14 cellular contexts compared by ENCODE assay signal in the genomic region with DNA sequence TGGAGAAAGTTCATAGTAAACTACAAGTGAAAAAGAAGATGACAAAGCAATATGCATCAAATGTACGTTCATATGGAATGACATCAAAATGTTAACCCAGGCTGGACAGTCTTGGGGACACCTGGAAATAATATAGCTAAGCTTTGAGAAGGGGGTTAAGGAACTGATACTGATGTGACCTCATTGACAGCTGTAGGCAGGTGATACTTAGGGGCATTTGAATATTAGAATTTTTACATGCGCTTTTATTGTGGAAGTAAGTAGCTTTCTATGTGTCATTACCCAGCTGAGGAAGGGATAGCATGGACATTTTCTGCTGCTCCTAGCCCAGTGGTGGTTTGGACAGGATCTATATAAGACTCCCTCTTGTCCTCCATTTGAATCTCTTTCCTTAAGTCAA.
DNase-seq lines count a peak whose midpoint lies in the region; ATAC-seq and TF ChIP-seq lines count a peak whose summit lies in the region.
"Had no signal": no experiment of that assay in that cellular context is flagged by ENCODE, and none has a peak within 500 bp of the region (broad histone marks: within the 10 kb centered on the region; RNA-seq: fewer than 3 reads in every experiment).

No MANE protein-coding gene starts in this region.

- H3K9me3 ChIP-seq in neural progenitor cell (ENCODE audit: low read depth): no peaks in the 10 kb centered on the region

- H3K27ac Mint-ChIP-seq in neural progenitor cell: no peak overlapping the region
- H3K27ac Mint-ChIP-seq: CD14-positive monocyte; dendritic cell treated with granulocyte-macrophage colony-stimulating factor and Interleukin-4, amounts not matched to agents 40 ng/mL and 50 ng/mL, for 4 days had no signal

- ATAC-seq in GM19035 (IDR thresholded peaks at IDR 0.05; ENCODE audit: unreplicated experiment) (peak; percentile 48), GM21717 (IDR thresholded peaks at IDR 0.05; ENCODE audit: unreplicated experiment) (peak; percentile 40), HG03342 (IDR thresholded peaks at IDR 0.05; ENCODE audit: unreplicated experiment) (peak; percentile 62), HG02970 (IDR thresholded peaks at IDR 0.05; ENCODE audit: low FRiP score, unreplicated experiment) (no peak)
- ATAC-seq: PC-3 had no signal

- no peaks in the 10 kb centered on the region for H3K9me3 Mint-ChIP-seq in neural progenitor cell
- H3K9me3 Mint-ChIP-seq: dendritic cell treated with granulocyte-macrophage colony-stimulating factor and Interleukin-4, amounts not matched to agents 40 ng/mL and 50 ng/mL, for 4 days had no signal

- H3K4me1 ChIP-seq in neural progenitor cell: peaks cover 23% of the 10 kb centered on the region

- DNase-seq in neural progenitor cell (ENCODE audit: low spot score) (no peak), activated T-cell treated with anti-CD3 and anti-CD28 coated beads for 4 hours (no peak), NCI-H2171 treated with DMSO at 0.1 percent for 48 hours (lab: John Stamatoyannopoulos, UW) (no peak)
- DNase-seq: anterior cingulate cortex, HCEC 1CT, occipital lobe, PC-3, SW 1271 had no signal

- H3K27me3 Mint-ChIP-seq in neural progenitor cell (ENCODE audit: insufficient read depth, low read depth): no peaks in the 10 kb centered on the region

- no peak overlapping the region for H3K27ac ChIP-seq in neural progenitor cell

- no peaks in the 10 kb centered on the region for H3K79me2 ChIP-seq in neural progenitor cell (ENCODE audit: low read depth)

- H2AFZ ChIP-seq in neural progenitor cell (replicated peaks): no peak overlapping the region

- H3K4me3 Mint-ChIP-seq in neural progenitor cell: no peak overlapping the region
- H3K4me3 Mint-ChIP-seq: CD14-positive monocyte; dendritic cell treated with granulocyte-macrophage colony-stimulating factor and Interleukin-4, amounts not matched to agents 40 ng/mL and 50 ng/mL, for 4 days had no signal

- no peak for TF ChIP-seq CTCF in neural progenitor cell (IDR thresholded peaks at IDR 0.05)

- no peaks in the 10 kb centered on the region for H3F3A ChIP-seq in neural progenitor cell (ENCODE audit: low read depth)

- H3K4me2 ChIP-seq in neural progenitor cell: peak overlapping the region; percentile 21

- H4K20me1 ChIP-seq in neural progenitor cell (ENCODE audit: low read depth): no peaks in the 10 kb centered on the region

- no peaks in the 10 kb centered on the region for H3K36me3 Mint-ChIP-seq in neural progenitor cell
- H3K36me3 Mint-ChIP-seq: CD14-positive monocyte had no signal

- peaks cover 3% of the 10 kb centered on the region for H3K4me1 Mint-ChIP-seq in neural progenitor cell

- no peaks in the 10 kb centered on the region for H3K36me3 ChIP-seq in neural progenitor cell

- no peak overlapping the region for H3K4me3 ChIP-seq in neural progenitor cell

- no peaks in the 10 kb centered on the region for H3K27me3 ChIP-seq in neural progenitor cell

- H3K9ac ChIP-seq in neural progenitor cell: no peak overlapping the region
